In genomic region chr7:16293669-16294425, GRCh38 we compare ENCODE assay signal across 21 cellular contexts.
"Had no signal": no experiment of that assay in that cellular context is flagged by ENCODE, and none has a peak within 500 bp of the region (broad histone marks: within the 10 kb centered on the region; RNA-seq: fewer than 3 reads in every experiment).

No MANE protein-coding gene starts in this region.

- H3K27ac ChIP-seq: coronary artery, esophagus muscularis mucosa, thoracic aorta, upper lobe of right lung had no signal

- H3K36me3 ChIP-seq: esophagus muscularis mucosa, thoracic aorta, upper lobe of right lung had no signal

- H3K9me3 ChIP-seq: esophagus muscularis mucosa, thoracic aorta, upper lobe of right lung had no signal

- H3K4me3 ChIP-seq: coronary artery, esophagus muscularis mucosa, thoracic aorta, upper lobe of right lung had no signal

- DNase-seq: activated B cell treated with CpG ODN at 0.5 μM for 24 hours; activated CD4-positive, alpha-beta memory T cell treated with anti-CD3 and anti-CD28 coated beads for 36 hours; activated CD4-positive, alpha-beta T cell treated with anti-CD3 and anti-CD28 coated beads for 4 hours; activated gamma-delta T cell treated with Interleukin-2 at 50 U/mL for 16 hours; activated T-cell treated with anti-CD3 and anti-CD28 coated beads for 4 hours; amygdala; central memory CD4-positive, alpha-beta T cell; foreskin melanocyte; glutamatergic neuron; hippocampal formation; kidney; right cardiac atrium; small intestine; stimulated activated CD4-positive, alpha-beta T cell treated with anti-CD3 and anti-CD28 coated beads, Interleukin-4, amount 100 ng/mL, for 4 hours; upper lobe of right lung had no signal

- ATAC-seq: activated naive CD4-positive, alpha-beta T cell treated with anti-CD3 and anti-CD28 coated beads, Interleukin-2, amount 50 U/mL, for 72 hours; left lobe of liver; right cardiac atrium; stimulated activated memory B cell treated with anti-CD40 and anti-IgM and Interleukin-4, amounts not matched to agents 10 μg/mL and 1 μg/mL and 100 μg/mL, for 72 hours; upper lobe of right lung had no signal

- FAIRE-seq: kidney, small intestine had no signal

- H3K27me3 ChIP-seq: esophagus muscularis mucosa, upper lobe of right lung had no signal

- H3K4me1 ChIP-seq: esophagus muscularis mucosa, upper lobe of right lung had no signal
